ENCODE assay signal across 26 cellular contexts in genomic region chr3:35528728-35529127, GRCh38.
DNase-seq lines count a peak whose midpoint lies in the region; ATAC-seq and TF ChIP-seq lines count a peak whose summit lies in the region.
"Had no signal": no experiment of that assay in that cellular context is flagged by ENCODE, and none has a peak within 500 bp of the region (broad histone marks: within the 10 kb centered on the region; RNA-seq: fewer than 3 reads in every experiment).

No MANE protein-coding gene starts in this region.

- no peaks in the 10 kb centered on the region for H3K36me3 ChIP-seq in endodermal cell (ENCODE audit: control insufficient read depth, insufficient read depth, low read length)
- H3K36me3 ChIP-seq: gastrocnemius medialis had no signal

- H3K36me3 Mint-ChIP-seq in osteocyte (ENCODE audit: unreplicated experiment) (peaks cover 7% of the 10 kb centered on the region), endodermal cell (ENCODE audit: low read depth) (no peaks in the 10 kb centered on the region)
- H3K36me3 Mint-ChIP-seq in activated CD8-positive, alpha-beta memory T cell treated with anti-CD3 and anti-CD28 coated beads, Interleukin-2, amount 10 ng/mL, durations not matched to agents 7 days and 5 days: no peaks in the 10 kb centered on the region
- H3K36me3 Mint-ChIP-seq: IgD-negative memory B cell; memory B cell; stimulated activated memory B cell treated with anti-CD40 and anti-IgM and Interleukin-4, amounts not matched to agents 10 μg/mL and 1 μg/mL and 100 μg/mL, for 72 hours had no signal

- H3K9me3 Mint-ChIP-seq in osteocyte (ENCODE audit: unreplicated experiment) (no peaks in the 10 kb centered on the region), endodermal cell (no peaks in the 10 kb centered on the region)
- H3K9me3 Mint-ChIP-seq in activated CD8-positive, alpha-beta memory T cell treated with anti-CD3 and anti-CD28 coated beads, Interleukin-2, amount 10 ng/mL, durations not matched to agents 7 days and 5 days (ENCODE audit: low read depth): no peaks in the 10 kb centered on the region
- H3K9me3 Mint-ChIP-seq: activated B cell treated with CpG ODN at 0.5 μM for 24 hours; stimulated activated memory B cell treated with anti-CD40 and anti-IgM and Interleukin-4, amounts not matched to agents 10 μg/mL and 1 μg/mL and 100 μg/mL, for 72 hours had no signal

- peaks cover 11% of the 10 kb centered on the region for H3K9me3 ChIP-seq in endodermal cell (ENCODE audit: control insufficient read depth, low read length)
- H3K9me3 ChIP-seq: gastrocnemius medialis had no signal

- no peak overlapping the region for H3K9ac ChIP-seq in endodermal cell (ENCODE audit: extremely low read depth, low read length, poor library complexity, severe bottlenecking)

- no peaks in the 10 kb centered on the region for H3K27me3 Mint-ChIP-seq in osteocyte (ENCODE audit: unreplicated experiment)
- no peaks in the 10 kb centered on the region for H3K27me3 Mint-ChIP-seq in activated CD8-positive, alpha-beta memory T cell treated with anti-CD3 and anti-CD28 coated beads, Interleukin-2, amount 10 ng/mL, durations not matched to agents 7 days and 5 days
- no peaks in the 10 kb centered on the region for H3K27me3 Mint-ChIP-seq in endodermal cell (ENCODE audit: insufficient read depth)
- H3K27me3 Mint-ChIP-seq: activated B cell treated with CpG ODN at 0.5 μM for 24 hours; IgD-negative memory B cell; memory B cell; stimulated activated memory B cell treated with anti-CD40 and anti-IgM and Interleukin-4, amounts not matched to agents 10 μg/mL and 1 μg/mL and 100 μg/mL, for 72 hours had no signal

- CTCF ChIA-PET in activated CD8-positive, alpha-beta memory T cell treated with anti-CD3 and anti-CD28 coated beads, Interleukin-2, amount 10 ng/mL, durations not matched to agents 7 days and 5 days (lab: Charles Lee): no interaction called here

- peak; percentile 55 for ATAC-seq in HG03432 (IDR thresholded peaks at IDR 0.05; ENCODE audit: unreplicated experiment)
- ATAC-seq in activated CD8-positive, alpha-beta memory T cell treated with anti-CD3 and anti-CD28 coated beads, Interleukin-2, amount 10 ng/mL, durations not matched to agents 7 days and 5 days: no peak
- ATAC-seq: gastrocnemius medialis; stimulated activated memory B cell treated with anti-CD40 and anti-IgM and Interleukin-4, amounts not matched to agents 10 μg/mL and 1 μg/mL and 100 μg/mL, for 72 hours had no signal

- 96% methylated on average over 5 of the region's 6 CpGs; no CpG with 5 or more reads in 1 of the 2 experiments for WGBS in endodermal cell (ENCODE audit: insufficient coverage in 1 of 2, insufficient read length in 1 of 2), 2 experiments

- no peaks in the 10 kb centered on the region for H3K4me1 ChIP-seq in endodermal cell (ENCODE audit: control insufficient read depth, insufficient read depth, low read length)
- H3K4me1 ChIP-seq: gastrocnemius medialis had no signal

- H3K4me1 Mint-ChIP-seq in osteocyte (ENCODE audit: unreplicated experiment) (peaks cover 46% of the 10 kb centered on the region), endodermal cell (peaks cover 28% of the 10 kb centered on the region)
- H3K4me1 Mint-ChIP-seq in activated CD8-positive, alpha-beta memory T cell treated with anti-CD3 and anti-CD28 coated beads, Interleukin-2, amount 10 ng/mL, durations not matched to agents 7 days and 5 days: no peaks in the 10 kb centered on the region
- H3K4me1 Mint-ChIP-seq: activated B cell treated with CpG ODN at 0.5 μM for 24 hours; IgD-negative memory B cell; memory B cell; stimulated activated memory B cell treated with anti-CD40 and anti-IgM and Interleukin-4, amounts not matched to agents 10 μg/mL and 1 μg/mL and 100 μg/mL, for 72 hours had no signal

- no peak for TF ChIP-seq CTCF in astrocyte of the spinal cord (IDR thresholded peaks at IDR 0.05; ENCODE audit: low read depth, low read length)
- no peak for TF ChIP-seq CTCF in osteocyte (IDR thresholded peaks at IDR 0.05)
- TF ChIP-seq CTCF in GM20000 (IDR thresholded peaks at IDR 0.05; ENCODE audit: extremely low read depth, missing control alignments): no peak
- TF ChIP-seq CTCF in endodermal cell (conservative IDR thresholded peaks at IDR 0.05): no peak

- in situ Hi-C loops in astrocyte of the spinal cord (cut with HindIII; ENCODE audit: low sequenced_read_pairs): no loop called here

- H3K27ac Mint-ChIP-seq in osteocyte (ENCODE audit: unreplicated experiment) (peak overlapping the region; percentile 64), endodermal cell (no peak overlapping the region)
- H3K27ac Mint-ChIP-seq in activated CD8-positive, alpha-beta memory T cell treated with anti-CD3 and anti-CD28 coated beads, Interleukin-2, amount 10 ng/mL, durations not matched to agents 7 days and 5 days: no peak overlapping the region
- H3K27ac Mint-ChIP-seq: activated B cell treated with CpG ODN at 0.5 μM for 24 hours; IgD-negative memory B cell; memory B cell; stimulated activated memory B cell treated with anti-CD40 and anti-IgM and Interleukin-4, amounts not matched to agents 10 μg/mL and 1 μg/mL and 100 μg/mL, for 72 hours had no signal

- H3K27me3 ChIP-seq in endodermal cell (ENCODE audit: control insufficient read depth, insufficient read depth, low read length, poor library complexity, severe bottlenecking): no peaks in the 10 kb centered on the region
- H3K27me3 ChIP-seq: gastrocnemius medialis had no signal

- H3K4me3 ChIP-seq in astrocyte of the spinal cord (ENCODE audit: low read depth, low read length) (no peak overlapping the region), endodermal cell (ENCODE audit: low read length) (no peak overlapping the region)
- H3K4me3 ChIP-seq: gastrocnemius medialis had no signal

- H3K27ac ChIP-seq in endodermal cell (ENCODE audit: low read depth, low read length): no peak overlapping the region
- H3K27ac ChIP-seq: gastrocnemius medialis had no signal

- DNase-seq in astrocyte of the spinal cord (ENCODE audit: low read depth, low spot score) (peak; percentile 60), left kidney (ENCODE audit: low read depth, low spot score) (peak; percentile 26), osteocyte (ENCODE audit: extremely low spot score, unreplicated experiment) (no peak), SHP77 (lab: John Stamatoyannopoulos, UW) (no peak), GM20000 (ENCODE audit: low spot score) (no peak), endodermal cell (no peak)
- DNase-seq in activated CD8-positive, alpha-beta memory T cell treated with anti-CD3 and anti-CD28 coated beads, Interleukin-2, amount 10 ng/mL, durations not matched to agents 7 days and 5 days: no peak
- DNase-seq: activated B cell treated with CpG ODN at 0.5 μM for 24 hours; activated CD4-positive, alpha-beta T cell treated with anti-CD3 and anti-CD28 coated beads, Interleukin-2, amount 50 U/mL, for 48 hours; activated gamma-delta T cell treated with Interleukin-2 at 50 U/mL for 16 hours; activated T-cell treated with anti-CD3 and anti-CD28 coated beads for 4 hours; COR-L47; cortex of kidney; gastrocnemius medialis; HCEC 1CT; hypothalamus; NCI-H1417; NCI-H2081; NCI-H446; SHP77 treated with DMSO at 0.1 percent for 48 hours; stimulated activated CD4-positive, alpha-beta T cell treated with anti-CD3 and anti-CD28 coated beads, Interleukin-4, amount 100 ng/mL, for 1 hour; T-helper 9 cell had no signal

- H3K4me3 Mint-ChIP-seq in osteocyte (ENCODE audit: unreplicated experiment): peak overlapping the region; percentile 44
- H3K4me3 Mint-ChIP-seq in activated CD8-positive, alpha-beta memory T cell treated with anti-CD3 and anti-CD28 coated beads, Interleukin-2, amount 10 ng/mL, durations not matched to agents 7 days and 5 days: no peak overlapping the region
- no peak overlapping the region for H3K4me3 Mint-ChIP-seq in endodermal cell
- H3K4me3 Mint-ChIP-seq: activated B cell treated with CpG ODN at 0.5 μM for 24 hours; IgD-negative memory B cell; memory B cell; stimulated activated memory B cell treated with anti-CD40 and anti-IgM and Interleukin-4, amounts not matched to agents 10 μg/mL and 1 μg/mL and 100 μg/mL, for 72 hours had no signal

Comparison
In these comparisons a context has a peak if more than half of its experiments do, and no peak if none do; other contexts are left out.
1. DNase-seq: peak in astrocyte of the spinal cord (single experiment) and left kidney (single experiment); none in osteocyte (single experiment), SHP77 (0 of 2), GM20000 (single experiment), activated CD8-positive, alpha-beta memory T cell treated with anti-CD3 and anti-CD28 coated beads, Interleukin-2, amount 10 ng/mL, durations not matched to agents 7 days and 5 days (single experiment) and endodermal cell (single experiment).